Comparison of ENCODE assay signal across 1 cellular context in the genomic region with DNA sequence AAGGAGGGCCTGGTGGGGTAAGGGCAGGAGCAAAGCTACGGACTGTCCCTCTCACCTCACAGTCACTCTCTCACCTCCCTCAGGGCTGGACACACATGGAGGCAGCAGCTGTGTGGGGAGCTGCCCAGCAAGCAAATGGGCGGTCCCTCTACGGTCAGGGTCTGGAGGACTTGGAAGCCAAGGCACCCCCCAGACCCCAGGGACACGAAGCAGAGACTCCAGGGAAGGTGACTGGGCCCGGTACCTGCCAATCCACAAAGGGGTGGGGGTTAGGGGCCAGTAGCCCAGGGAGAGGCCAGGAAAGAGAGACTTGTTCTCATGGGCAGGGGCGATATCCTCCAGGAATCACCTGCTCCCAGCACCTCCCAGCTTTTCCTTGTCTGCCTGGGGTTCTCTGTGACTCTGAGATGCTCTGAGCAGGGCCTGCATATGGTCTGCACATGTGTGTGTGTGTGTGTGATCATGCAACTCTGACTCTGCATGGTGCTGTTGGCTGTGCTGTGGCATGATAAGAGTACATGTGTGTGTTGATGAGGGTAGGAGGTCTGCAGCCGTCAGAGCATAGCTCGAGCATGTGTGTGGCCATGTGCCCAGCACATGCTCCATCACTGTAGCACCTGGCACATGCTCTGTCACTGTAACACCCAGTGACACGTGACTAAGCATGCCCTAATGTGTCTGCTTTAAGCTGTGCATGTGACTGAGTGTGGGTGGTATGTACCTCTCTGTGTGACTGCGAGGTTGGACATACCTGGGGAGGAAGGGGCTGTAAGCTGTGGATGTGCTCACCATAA.
A peak's percentile ranks its signal among the peaks of the same experiment; 100 is the strongest.
TF ChIP-seq lines count a peak whose summit lies in the region.

No MANE protein-coding gene starts in this region.

TF ChIP-seq in H1, 55 proteins besides CTCF, POLR2A, EP300 and RAD21:
- TF ChIP-seq RBBP5 (IDR thresholded peaks at IDR 0.05; ENCODE audit: borderline replicate concordance, low read depth, low read length), result no peak
- TF ChIP-seq, protein P1, sequence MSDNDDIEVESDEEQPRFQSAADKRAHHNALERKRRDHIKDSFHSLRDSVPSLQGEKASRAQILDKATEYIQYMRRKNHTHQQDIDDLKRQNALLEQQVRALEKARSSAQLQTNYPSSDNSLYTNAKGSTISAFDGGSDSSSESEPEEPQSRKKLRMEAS (IDR thresholded peaks at IDR 0.05), result peak; percentile 41; the same call in 1 of the 2 replicates
